ENCODE assay signal across 1 cellular context in genomic region chr6:85945454-85946185, GRCh38.
TF ChIP-seq lines count a peak whose summit lies in the region.

No MANE protein-coding gene starts in this region.

TF ChIP-seq in WTC11, 78 proteins besides CTCF, POLR2A, EP300 and RAD21 (continued from another document):
- no peak for TF ChIP-seq STAT6 (CRISPR knock-in tag; conservative IDR thresholded peaks at IDR 0.05; ENCODE audit: low read depth)
- TF ChIP-seq TEAD1 (CRISPR knock-in tag; IDR thresholded peaks at IDR 0.05) = no peak
- TF ChIP-seq TCF7 (CRISPR knock-in tag; IDR thresholded peaks at IDR 0.05; ENCODE audit: low read depth) = no peak
- no peak for TF ChIP-seq CREB1 (CRISPR knock-in tag; IDR thresholded peaks at IDR 0.05)
- no peak for TF ChIP-seq ZSCAN18 (CRISPR knock-in tag; IDR thresholded peaks at IDR 0.05)
